Comparison of ENCODE assay signal across 23 cellular contexts in the genomic region with DNA sequence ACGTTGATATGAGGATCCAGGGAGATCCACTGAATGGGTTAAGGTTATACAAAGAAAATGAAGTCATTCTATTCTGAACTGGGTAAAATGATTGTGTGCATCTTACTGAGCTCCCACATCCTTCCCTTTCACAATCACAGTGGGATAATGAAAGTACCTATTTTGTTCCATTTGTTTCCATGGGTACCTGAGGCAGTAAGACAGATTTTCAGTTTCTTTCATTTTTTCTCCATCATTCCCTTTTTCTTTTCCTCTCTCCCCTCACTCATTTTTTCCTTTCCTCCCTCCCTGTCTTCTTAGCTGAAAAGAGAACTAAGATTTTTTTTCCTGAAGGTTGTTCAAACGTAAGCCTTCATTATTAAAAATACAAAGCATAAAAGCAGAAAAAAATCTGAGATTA. TPM values are rescaled to one million over a fixed set of nuclear protein-coding genes. Genes with fewer than 3 reads are reported as not detected.
DNase-seq lines count a peak whose midpoint lies in the region; ATAC-seq and TF ChIP-seq lines count a peak whose summit lies in the region.
"Had no signal": no experiment of that assay in that cellular context is flagged by ENCODE, and none has a peak within 500 bp of the region (broad histone marks: within the 10 kb centered on the region; RNA-seq: fewer than 3 reads in every experiment).

No MANE protein-coding gene starts in this region.

- TF ChIP-seq CTCF in nephron (IDR thresholded peaks at IDR 0.05; ENCODE audit: unreplicated experiment in 3 of 3), result no peak

- H3K4me3 Mint-ChIP-seq in nephron, result peak overlapping the region in 2 of 3 experiments; percentile 15 to 42
- H3K4me3 Mint-ChIP-seq: HFFc6 had no signal

- ATAC-seq in activated CD4-positive, CD25-positive, alpha-beta regulatory T cell treated with anti-CD3 and anti-CD28 coated beads, Interleukin-2, amount 50 U/mL, for 24 hours, result no peak
- ATAC-seq in HG03108 (IDR thresholded peaks at IDR 0.05; ENCODE audit: unreplicated experiment) (no peak), HG03460 (IDR thresholded peaks at IDR 0.05; ENCODE audit: unreplicated experiment) (no peak), GM19328 (IDR thresholded peaks at IDR 0.05; ENCODE audit: unreplicated experiment) (no peak)

- H3K4me1 Mint-ChIP-seq in nephron, result peaks cover 23% of the 10 kb centered on the region

- DNase-seq in NCI-H146 treated with DMSO at 0.1 percent for 48 hours (lab: John Stamatoyannopoulos, UW; ENCODE audit: unreplicated experiment) (peak; percentile 16), NCI-H2227 treated with DMSO at 0.1 percent for 48 hours (lab: John Stamatoyannopoulos, UW) (peak; percentile 58), cerebellum (ENCODE audit: low spot score) (peak; percentile 12)
- DNase-seq: ACHN, COR-L47, EL, HFFc6, IMR-90, Karpas-422, MM.1S, NCI-H1092 treated with DMSO at 0.1 percent for 48 hours, NCI-H187, NCI-H345, NCI-H774, PC-9, SW 1271 had no signal

- H3K9me3 Mint-ChIP-seq in nephron, result no peaks in the 10 kb centered on the region

- no peak overlapping the region for H3K27ac Mint-ChIP-seq in nephron
- H3K27ac Mint-ChIP-seq: HFFc6 had no signal

- H3K36me3 Mint-ChIP-seq in nephron (ENCODE audit: low read depth), result no peaks in the 10 kb centered on the region

- peaks cover 47% of the 10 kb centered on the region for H3K27me3 Mint-ChIP-seq in nephron (ENCODE audit: low read depth)

RNA-seq across cellular contexts. Expression of gene GRIA2, which starts 4.6 kb away (rescaled TPM):
- total RNA-seq in cerebellum, result 492 TPM
- total RNA-seq: HFFc6, HT1080, IMR-90, PC-9, SJSA1 had no signal
